Comparison of ENCODE assay signal across 19 cellular contexts in the genomic region with DNA sequence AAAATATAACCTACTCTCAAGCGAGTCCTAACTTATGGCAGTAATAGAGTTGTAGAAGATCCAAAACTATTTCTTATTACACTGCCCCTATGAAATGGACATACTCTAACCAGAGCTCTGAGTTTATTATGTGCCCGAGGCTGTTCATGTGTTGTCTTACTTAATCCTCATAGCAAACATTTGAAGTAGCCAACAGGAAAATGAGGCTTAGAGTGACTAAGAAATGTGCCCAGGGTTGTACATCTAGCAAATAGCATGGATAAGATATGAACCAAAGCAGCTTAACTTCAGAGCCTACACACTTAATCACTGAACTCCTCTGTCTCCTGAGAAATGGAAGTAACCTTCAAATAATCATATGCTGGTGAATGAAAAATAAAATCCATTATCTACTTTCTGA.
"Had no signal": no experiment of that assay in that cellular context is flagged by ENCODE, and none has a peak within 500 bp of the region (broad histone marks: within the 10 kb centered on the region; RNA-seq: fewer than 3 reads in every experiment).

No MANE protein-coding gene starts in this region.

- DNase-seq: activated T-cell treated with anti-CD3 and anti-CD28 coated beads, Interleukin-2, amount 50 U/mL, for 1 hour; colonic mucosa; head of caudate nucleus; islet precursor cell; left cardiac atrium; mucosa of descending colon; nephron progenitor cell; pancreas; right lobe of liver; stimulated activated CD4-positive, alpha-beta T cell treated with anti-CD3 and anti-CD28 coated beads, Interleukin-2, amount 100 ng/mL, for 24 hours; stimulated activated naive CD8-positive, alpha-beta T cell treated with anti-CD3 and anti-CD28 coated beads, Interleukin-15, amount 100 ng/mL, for 72 hours; T-helper 2 cell; transverse colon; uterus had no signal

- H3K27ac ChIP-seq: colonic mucosa, gastroesophageal sphincter, pancreas, right lobe of liver, skin epidermis, transverse colon, uterus had no signal

- H3K4me1 Mint-ChIP-seq: memory B cell; nephron progenitor cell; stimulated activated effector memory CD8-positive, alpha-beta T cell treated with anti-CD3 and anti-CD28 coated beads, Interleukin-12 subunit alpha, Interleukin-12 subunit beta, amount 100 ng/mL, for 72 hours; stimulated activated naive CD8-positive, alpha-beta T cell treated with anti-CD3 and anti-CD28 coated beads, Interleukin-15, amount 100 ng/mL, for 72 hours had no signal

- H3K27me3 Mint-ChIP-seq: memory B cell; stimulated activated naive CD8-positive, alpha-beta T cell treated with anti-CD3 and anti-CD28 coated beads, Interleukin-15, amount 100 ng/mL, for 72 hours had no signal

- H3K9me3 ChIP-seq: colonic mucosa, gastroesophageal sphincter, mucosa of descending colon, pancreas, right lobe of liver, transverse colon, uterus had no signal

- H3K36me3 ChIP-seq: colonic mucosa, gastroesophageal sphincter, pancreas, right lobe of liver, transverse colon, uterus had no signal

- H3K27me3 ChIP-seq: colonic mucosa, gastroesophageal sphincter, pancreas, right lobe of liver, transverse colon, uterus had no signal

- ATAC-seq: activated naive CD4-positive, alpha-beta T cell treated with anti-CD3 and anti-CD28 coated beads, Interleukin-2, amount 50 U/mL, for 72 hours; gastroesophageal sphincter; left cardiac atrium; mucosa of descending colon; pancreas; right lobe of liver; stimulated activated effector memory CD8-positive, alpha-beta T cell treated with anti-CD3 and anti-CD28 coated beads, Interleukin-12 subunit alpha, Interleukin-12 subunit beta, amount 100 ng/mL, for 72 hours; stimulated activated naive CD8-positive, alpha-beta T cell treated with anti-CD3 and anti-CD28 coated beads, Interleukin-15, amount 100 ng/mL, for 72 hours had no signal

- H3K36me3 Mint-ChIP-seq: activated naive CD4-positive, alpha-beta T cell treated with anti-CD3 and anti-CD28 coated beads, Interleukin-2, amount 50 U/mL, for 72 hours; memory B cell; stimulated activated effector memory CD8-positive, alpha-beta T cell treated with anti-CD3 and anti-CD28 coated beads, Interleukin-12 subunit alpha, Interleukin-12 subunit beta, amount 100 ng/mL, for 72 hours had no signal

- H3K4me3 ChIP-seq: colonic mucosa, gastroesophageal sphincter, mucosa of descending colon, pancreas, right lobe of liver, skin epidermis, transverse colon, uterus had no signal

- H3K4me1 ChIP-seq: colonic mucosa, gastroesophageal sphincter, pancreas, right lobe of liver, transverse colon, uterus had no signal

- H3K27ac Mint-ChIP-seq: activated naive CD4-positive, alpha-beta T cell treated with anti-CD3 and anti-CD28 coated beads, Interleukin-2, amount 50 U/mL, for 72 hours; memory B cell; nephron progenitor cell; stimulated activated effector memory CD8-positive, alpha-beta T cell treated with anti-CD3 and anti-CD28 coated beads, Interleukin-12 subunit alpha, Interleukin-12 subunit beta, amount 100 ng/mL, for 72 hours; stimulated activated naive CD8-positive, alpha-beta T cell treated with anti-CD3 and anti-CD28 coated beads, Interleukin-15, amount 100 ng/mL, for 72 hours had no signal

- H3K4me3 Mint-ChIP-seq: memory B cell; nephron progenitor cell; stimulated activated effector memory CD8-positive, alpha-beta T cell treated with anti-CD3 and anti-CD28 coated beads, Interleukin-12 subunit alpha, Interleukin-12 subunit beta, amount 100 ng/mL, for 72 hours; stimulated activated naive CD8-positive, alpha-beta T cell treated with anti-CD3 and anti-CD28 coated beads, Interleukin-15, amount 100 ng/mL, for 72 hours had no signal
